1 cellular context compared by ENCODE assay signal in the genomic region with DNA sequence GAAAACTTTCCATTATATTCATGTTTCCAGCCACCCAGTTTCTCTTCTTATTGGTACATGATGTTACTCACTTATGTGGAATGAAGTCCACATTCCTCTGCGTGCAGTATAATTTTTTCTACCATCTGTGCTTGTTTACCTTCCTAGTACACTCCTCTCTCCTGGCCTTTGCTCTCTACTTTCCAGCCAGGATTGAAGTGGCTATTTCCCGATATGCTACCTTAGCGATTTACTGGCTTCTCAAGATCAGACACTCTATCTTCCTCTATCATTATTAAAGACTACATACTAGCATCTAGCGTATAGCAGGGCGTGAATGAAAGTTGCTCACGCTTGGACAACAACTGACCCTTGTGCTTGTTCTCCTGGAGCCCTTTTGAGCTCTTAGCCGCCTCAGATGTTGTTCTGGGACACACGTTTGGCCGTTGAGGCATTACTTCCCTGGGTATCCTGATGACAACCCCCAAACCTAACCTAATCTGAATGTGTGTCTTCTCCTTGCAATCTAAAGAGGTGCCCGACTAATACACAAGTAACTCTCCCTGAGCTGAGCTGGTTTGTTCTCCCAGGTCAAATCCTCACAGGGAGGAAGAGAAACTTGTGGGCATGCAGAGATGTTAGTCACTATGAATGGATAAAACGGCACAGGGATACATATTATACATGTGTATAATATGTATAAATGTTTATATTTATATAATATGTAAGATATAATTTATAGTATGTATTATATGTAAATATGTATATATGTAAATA.
TF ChIP-seq lines count a peak whose summit lies in the region.

No MANE protein-coding gene starts in this region.

TF ChIP-seq in HepG2, 621 proteins besides CTCF, POLR2A, EP300 and RAD21 (continued from another document and continues in another):
- TF ChIP-seq, protein P1, sequence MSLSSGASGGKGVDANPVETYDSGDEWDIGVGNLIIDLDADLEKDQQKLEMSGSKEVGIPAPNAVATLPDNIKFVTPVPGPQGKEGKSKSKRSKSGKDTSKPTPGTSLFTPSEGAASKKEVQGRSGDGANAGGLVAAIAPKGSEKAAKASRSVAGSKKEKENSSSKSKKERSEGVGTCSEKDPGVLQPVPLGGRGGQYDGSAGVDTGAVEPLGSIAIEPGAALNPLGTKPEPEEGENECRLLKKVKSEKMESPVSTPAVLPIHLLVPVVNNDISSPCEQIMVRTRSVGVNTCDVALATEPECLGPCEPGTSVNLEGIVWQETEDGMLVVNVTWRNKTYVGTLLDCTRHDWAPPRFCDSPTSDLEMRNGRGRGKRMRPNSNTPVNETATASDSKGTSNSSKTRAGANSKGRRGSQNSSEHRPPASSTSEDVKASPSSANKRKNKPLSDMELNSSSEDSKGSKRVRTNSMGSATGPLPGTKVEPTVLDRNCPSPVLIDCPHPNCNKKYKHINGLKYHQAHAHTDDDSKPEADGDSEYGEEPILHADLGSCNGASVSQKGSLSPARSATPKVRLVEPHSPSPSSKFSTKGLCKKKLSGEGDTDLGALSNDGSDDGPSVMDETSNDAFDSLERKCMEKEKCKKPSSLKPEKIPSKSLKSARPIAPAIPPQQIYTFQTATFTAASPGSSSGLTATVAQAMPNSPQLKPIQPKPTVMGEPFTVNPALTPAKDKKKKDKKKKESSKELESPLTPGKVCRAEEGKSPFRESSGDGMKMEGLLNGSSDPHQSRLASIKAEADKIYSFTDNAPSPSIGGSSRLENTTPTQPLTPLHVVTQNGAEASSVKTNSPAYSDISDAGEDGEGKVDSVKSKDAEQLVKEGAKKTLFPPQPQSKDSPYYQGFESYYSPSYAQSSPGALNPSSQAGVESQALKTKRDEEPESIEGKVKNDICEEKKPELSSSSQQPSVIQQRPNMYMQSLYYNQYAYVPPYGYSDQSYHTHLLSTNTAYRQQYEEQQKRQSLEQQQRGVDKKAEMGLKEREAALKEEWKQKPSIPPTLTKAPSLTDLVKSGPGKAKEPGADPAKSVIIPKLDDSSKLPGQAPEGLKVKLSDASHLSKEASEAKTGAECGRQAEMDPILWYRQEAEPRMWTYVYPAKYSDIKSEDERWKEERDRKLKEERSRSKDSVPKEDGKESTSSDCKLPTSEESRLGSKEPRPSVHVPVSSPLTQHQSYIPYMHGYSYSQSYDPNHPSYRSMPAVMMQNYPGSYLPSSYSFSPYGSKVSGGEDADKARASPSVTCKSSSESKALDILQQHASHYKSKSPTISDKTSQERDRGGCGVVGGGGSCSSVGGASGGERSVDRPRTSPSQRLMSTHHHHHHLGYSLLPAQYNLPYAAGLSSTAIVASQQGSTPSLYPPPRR (CRISPR knock-in tag; IDR thresholded peaks at IDR 0.05; ENCODE audit: borderline replicate concordance), result no peak
- no peak for TF ChIP-seq EZH2 (conservative IDR thresholded peaks at IDR 0.05; ENCODE audit: low read depth, low read length)
- 0 out of 2 replicates have a peak, but pooled peaks have one; percentile 46 for TF ChIP-seq HMGXB3 (CRISPR knock-in tag; IDR thresholded peaks at IDR 0.05; ENCODE audit: borderline replicate concordance)
- TF ChIP-seq ZNF333 (CRISPR knock-in tag; IDR thresholded peaks at IDR 0.05; ENCODE audit: borderline replicate concordance), result no peak
- TF ChIP-seq ZNF12 (CRISPR knock-in tag; IDR thresholded peaks at IDR 0.05), result no peak
- 0 out of 2 replicates have a peak, but pooled peaks have one; percentile 48 for TF ChIP-seq RCOR2 (CRISPR knock-in tag; IDR thresholded peaks at IDR 0.05)
- TF ChIP-seq, protein P2, sequence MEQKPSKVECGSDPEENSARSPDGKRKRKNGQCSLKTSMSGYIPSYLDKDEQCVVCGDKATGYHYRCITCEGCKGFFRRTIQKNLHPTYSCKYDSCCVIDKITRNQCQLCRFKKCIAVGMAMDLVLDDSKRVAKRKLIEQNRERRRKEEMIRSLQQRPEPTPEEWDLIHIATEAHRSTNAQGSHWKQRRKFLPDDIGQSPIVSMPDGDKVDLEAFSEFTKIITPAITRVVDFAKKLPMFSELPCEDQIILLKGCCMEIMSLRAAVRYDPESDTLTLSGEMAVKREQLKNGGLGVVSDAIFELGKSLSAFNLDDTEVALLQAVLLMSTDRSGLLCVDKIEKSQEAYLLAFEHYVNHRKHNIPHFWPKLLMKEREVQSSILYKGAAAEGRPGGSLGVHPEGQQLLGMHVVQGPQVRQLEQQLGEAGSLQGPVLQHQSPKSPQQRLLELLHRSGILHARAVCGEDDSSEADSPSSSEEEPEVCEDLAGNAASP (CRISPR knock-in tag; IDR thresholded peaks at IDR 0.05; ENCODE audit: borderline replicate concordance), result no peak
- no peak for TF ChIP-seq SOX13 (IDR thresholded peaks at IDR 0.05)
- peak in 1 of 2 experiments; percentile 48; a peak in 2 of 4 replicates for TF ChIP-seq SOX13 (CRISPR knock-in tag; conservative IDR thresholded peaks at IDR 0.05 in 1 of 2, IDR thresholded peaks at IDR 0.05 in 1 of 2)
- no peak for TF ChIP-seq HDAC6 (IDR thresholded peaks at IDR 0.05; ENCODE audit: low read depth, low read length)
- TF ChIP-seq PAWR (CRISPR knock-in tag; IDR thresholded peaks at IDR 0.05; ENCODE audit: borderline replicate concordance), result no peak
- TF ChIP-seq GFI1 (CRISPR knock-in tag; IDR thresholded peaks at IDR 0.05; ENCODE audit: borderline replicate concordance), result 0 out of 2 replicates have a peak, but pooled peaks have one; percentile 32
- peak; percentile 69; the same call in 1 of the 2 replicates for TF ChIP-seq HNF4G (IDR thresholded peaks at IDR 0.05; ENCODE audit: borderline replicate concordance, low read depth, low read length)
- TF ChIP-seq HNF4G (CRISPR knock-in tag; IDR thresholded peaks at IDR 0.05; ENCODE audit: borderline replicate concordance, low read depth), result no peak
- TF ChIP-seq, protein P3, sequence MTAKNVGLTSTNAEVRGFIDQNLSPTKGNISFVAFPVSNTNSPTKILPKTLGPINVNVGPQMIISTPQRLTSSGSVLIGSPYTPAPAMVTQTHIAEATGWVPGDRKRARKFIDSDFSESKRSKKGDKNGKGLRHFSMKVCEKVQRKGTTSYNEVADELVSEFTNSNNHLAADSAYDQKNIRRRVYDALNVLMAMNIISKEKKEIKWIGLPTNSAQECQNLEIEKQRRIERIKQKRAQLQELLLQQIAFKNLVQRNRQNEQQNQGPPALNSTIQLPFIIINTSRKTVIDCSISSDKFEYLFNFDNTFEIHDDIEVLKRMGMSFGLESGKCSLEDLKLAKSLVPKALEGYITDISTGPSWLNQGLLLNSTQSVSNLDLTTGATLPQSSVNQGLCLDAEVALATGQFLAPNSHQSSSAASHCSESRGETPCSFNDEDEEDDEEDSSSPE (CRISPR knock-in tag; IDR thresholded peaks at IDR 0.05), result no peak
- TF ChIP-seq BHLHE40 (IDR thresholded peaks at IDR 0.05; ENCODE audit: low read length), result no peak
- TF ChIP-seq ZNF781 (CRISPR knock-in tag; IDR thresholded peaks at IDR 0.05; ENCODE audit: borderline replicate concordance, not compliant biosample characterization), result no peak
- no peak for TF ChIP-seq SP2 (CRISPR knock-in tag; IDR thresholded peaks at IDR 0.05)
- no peak for TF ChIP-seq TBX2 (CRISPR knock-in tag; IDR thresholded peaks at IDR 0.05; ENCODE audit: borderline replicate concordance)
- no peak for TF ChIP-seq ZNF607 (CRISPR knock-in tag; IDR thresholded peaks at IDR 0.05; ENCODE audit: borderline replicate concordance)
- TF ChIP-seq ZNF414 (CRISPR knock-in tag; IDR thresholded peaks at IDR 0.05), result no peak
- TF ChIP-seq MEF2D (CRISPR knock-in tag; IDR thresholded peaks at IDR 0.05), result no peak
- TF ChIP-seq KLF9 (CRISPR knock-in tag; IDR thresholded peaks at IDR 0.05; ENCODE audit: low read depth), result no peak
- no peak for TF ChIP-seq KLF12 (CRISPR knock-in tag; IDR thresholded peaks at IDR 0.05; ENCODE audit: borderline replicate concordance)
- 0 out of 2 replicates have a peak, but pooled peaks have one; percentile 55 for TF ChIP-seq ZNF614 (CRISPR knock-in tag; IDR thresholded peaks at IDR 0.05; ENCODE audit: borderline replicate concordance)
- TF ChIP-seq NFE2 (CRISPR knock-in tag; IDR thresholded peaks at IDR 0.05), result no peak
- 0 out of 2 replicates have a peak, but pooled peaks have one; percentile 45 for TF ChIP-seq TSC22D2 (CRISPR knock-in tag; IDR thresholded peaks at IDR 0.05; ENCODE audit: borderline replicate concordance)
- TF ChIP-seq, protein P4, sequence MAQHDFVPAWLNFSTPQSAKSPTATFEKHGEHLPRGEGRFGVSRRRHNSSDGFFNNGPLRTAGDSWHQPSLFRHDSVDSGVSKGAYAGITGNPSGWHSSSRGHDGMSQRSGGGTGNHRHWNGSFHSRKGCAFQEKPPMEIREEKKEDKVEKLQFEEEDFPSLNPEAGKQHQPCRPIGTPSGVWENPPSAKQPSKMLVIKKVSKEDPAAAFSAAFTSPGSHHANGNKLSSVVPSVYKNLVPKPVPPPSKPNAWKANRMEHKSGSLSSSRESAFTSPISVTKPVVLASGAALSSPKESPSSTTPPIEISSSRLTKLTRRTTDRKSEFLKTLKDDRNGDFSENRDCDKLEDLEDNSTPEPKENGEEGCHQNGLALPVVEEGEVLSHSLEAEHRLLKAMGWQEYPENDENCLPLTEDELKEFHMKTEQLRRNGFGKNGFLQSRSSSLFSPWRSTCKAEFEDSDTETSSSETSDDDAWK (CRISPR knock-in tag; IDR thresholded peaks at IDR 0.05), result no peak
- TF ChIP-seq ZNF260 (CRISPR knock-in tag; IDR thresholded peaks at IDR 0.05; ENCODE audit: borderline replicate concordance, low read depth), result no peak
- no peak for TF ChIP-seq SRF (IDR thresholded peaks at IDR 0.05; ENCODE audit: low read depth, low read length)
- no peak for TF ChIP-seq RFX3 (CRISPR knock-in tag; IDR thresholded peaks at IDR 0.05)
- peak; percentile 85; the same call in 1 of the 2 replicates for TF ChIP-seq ZNF20 (CRISPR knock-in tag; IDR thresholded peaks at IDR 0.05)
- peak; percentile 43; the same call in 1 of the 2 replicates for TF ChIP-seq ZNF335 (CRISPR knock-in tag; IDR thresholded peaks at IDR 0.05)
- no peak for TF ChIP-seq RBAK (CRISPR knock-in tag; IDR thresholded peaks at IDR 0.05)
- no peak for TF ChIP-seq ZNF30 (CRISPR knock-in tag; IDR thresholded peaks at IDR 0.05)
- TF ChIP-seq, protein P5, sequence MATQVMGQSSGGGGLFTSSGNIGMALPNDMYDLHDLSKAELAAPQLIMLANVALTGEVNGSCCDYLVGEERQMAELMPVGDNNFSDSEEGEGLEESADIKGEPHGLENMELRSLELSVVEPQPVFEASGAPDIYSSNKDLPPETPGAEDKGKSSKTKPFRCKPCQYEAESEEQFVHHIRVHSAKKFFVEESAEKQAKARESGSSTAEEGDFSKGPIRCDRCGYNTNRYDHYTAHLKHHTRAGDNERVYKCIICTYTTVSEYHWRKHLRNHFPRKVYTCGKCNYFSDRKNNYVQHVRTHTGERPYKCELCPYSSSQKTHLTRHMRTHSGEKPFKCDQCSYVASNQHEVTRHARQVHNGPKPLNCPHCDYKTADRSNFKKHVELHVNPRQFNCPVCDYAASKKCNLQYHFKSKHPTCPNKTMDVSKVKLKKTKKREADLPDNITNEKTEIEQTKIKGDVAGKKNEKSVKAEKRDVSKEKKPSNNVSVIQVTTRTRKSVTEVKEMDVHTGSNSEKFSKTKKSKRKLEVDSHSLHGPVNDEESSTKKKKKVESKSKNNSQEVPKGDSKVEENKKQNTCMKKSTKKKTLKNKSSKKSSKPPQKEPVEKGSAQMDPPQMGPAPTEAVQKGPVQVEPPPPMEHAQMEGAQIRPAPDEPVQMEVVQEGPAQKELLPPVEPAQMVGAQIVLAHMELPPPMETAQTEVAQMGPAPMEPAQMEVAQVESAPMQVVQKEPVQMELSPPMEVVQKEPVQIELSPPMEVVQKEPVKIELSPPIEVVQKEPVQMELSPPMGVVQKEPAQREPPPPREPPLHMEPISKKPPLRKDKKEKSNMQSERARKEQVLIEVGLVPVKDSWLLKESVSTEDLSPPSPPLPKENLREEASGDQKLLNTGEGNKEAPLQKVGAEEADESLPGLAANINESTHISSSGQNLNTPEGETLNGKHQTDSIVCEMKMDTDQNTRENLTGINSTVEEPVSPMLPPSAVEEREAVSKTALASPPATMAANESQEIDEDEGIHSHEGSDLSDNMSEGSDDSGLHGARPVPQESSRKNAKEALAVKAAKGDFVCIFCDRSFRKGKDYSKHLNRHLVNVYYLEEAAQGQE (IDR thresholded peaks at IDR 0.05; ENCODE audit: borderline replicate concordance in 1 of 2, low read depth in 1 of 2, low read length in 2 of 2), result no peak
- no peak for TF ChIP-seq SP1 (IDR thresholded peaks at IDR 0.05)
- no peak for TF ChIP-seq SP1 (CRISPR knock-in tag; IDR thresholded peaks at IDR 0.05)
- no peak for TF ChIP-seq ZBTB42 (CRISPR knock-in tag; IDR thresholded peaks at IDR 0.05)
- TF ChIP-seq ZNF256 (CRISPR knock-in tag; conservative IDR thresholded peaks at IDR 0.05), result no peak
- no peak for TF ChIP-seq PRMT3 (CRISPR knock-in tag; IDR thresholded peaks at IDR 0.05; ENCODE audit: borderline replicate concordance, low read depth)
- TF ChIP-seq RBM39 (IDR thresholded peaks at IDR 0.05; ENCODE audit: low read depth, low read length, poor library complexity, severe bottlenecking), result no peak
- TF ChIP-seq ATM (IDR thresholded peaks at IDR 0.05; ENCODE audit: borderline replicate concordance), result no peak
- no peak for TF ChIP-seq ZNF382 (CRISPR knock-in tag; IDR thresholded peaks at IDR 0.05; ENCODE audit: borderline replicate concordance)
- TF ChIP-seq KMT2B (CRISPR knock-in tag; IDR thresholded peaks at IDR 0.05), result peak; percentile 27; the same call in 1 of the 2 replicates
